ENCODE assay signal across 8 cellular contexts in the genomic region with DNA sequence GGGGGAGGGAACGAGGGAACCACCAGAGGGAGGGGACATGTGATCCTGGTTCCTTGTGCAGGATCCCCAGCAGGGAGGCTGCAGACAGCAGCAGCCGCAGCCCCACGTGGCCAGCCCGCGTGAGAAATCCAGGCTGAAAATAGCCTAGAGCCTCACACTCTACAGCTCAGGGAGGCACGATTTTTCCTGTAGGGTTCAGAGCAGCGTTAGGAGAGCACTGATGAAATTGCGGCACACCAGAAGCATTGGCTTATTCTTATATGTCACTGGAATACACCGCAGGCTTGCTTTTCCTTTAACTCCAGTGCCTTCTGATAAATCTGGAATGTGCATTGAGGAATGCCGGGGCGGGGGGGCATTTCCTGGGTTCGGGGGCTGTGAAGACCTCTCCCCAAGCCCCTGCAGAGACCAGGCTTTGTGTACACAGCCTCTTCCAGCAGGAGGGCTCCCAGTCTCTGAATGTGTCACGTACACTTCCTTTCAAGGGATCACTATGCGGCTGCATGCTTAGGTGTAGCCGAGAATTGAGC.
A peak's percentile ranks its signal among the peaks of the same experiment; 100 is the strongest.
DNase-seq lines count a peak whose midpoint lies in the region; ATAC-seq and TF ChIP-seq lines count a peak whose summit lies in the region.

No MANE protein-coding gene starts in this region.

- H3K4me1 ChIP-seq in PC-3 (ENCODE audit: insufficient read depth, low read length) (no peaks in the 10 kb centered on the region), osteoblast (ENCODE audit: insufficient read depth, low read length) (peaks cover 21% of the 10 kb centered on the region)

- DNase-seq in COR-L47 (lab: John Stamatoyannopoulos, UW) (peak; percentile 58), PC-3 (no peak), globus pallidus (ENCODE audit: low spot score) (peak; percentile 26), osteoblast (ENCODE audit: insufficient read length, low spot score, missing footprints) (peak; percentile 80), activated T-cell treated with anti-CD3 and anti-CD28 coated beads for 4 hours (no peak), DMS153 (lab: John Stamatoyannopoulos, UW) (no peak)
- DNase-seq in stimulated activated CD4-positive, alpha-beta T cell treated with anti-CD3 and anti-CD28 coated beads, Interleukin-4, amount 100 ng/mL, for 24 hours = no peak
- no peak for DNase-seq in activated naive CD8-positive, alpha-beta T cell treated with anti-CD3 and anti-CD28 coated beads for 36 hours

- H3F3A ChIP-seq in PC-3 (ENCODE audit: low read length, unreplicated experiment) = no peaks in the 10 kb centered on the region

- POLR2A ChIA-PET in PC-3 (lab: Charles Lee; ENCODE audit: unreplicated experiment) = no interaction called here

- H3K4me2 ChIP-seq in PC-3 (ENCODE audit: low read length) (peak overlapping the region; percentile 41), osteoblast (ENCODE audit: insufficient read depth, low read length) (peak overlapping the region; percentile 79)

- no peaks in the 10 kb centered on the region for H3K9me2 ChIP-seq in PC-3 (replicated peaks; ENCODE audit: low read length)

- no peak overlapping the region for H3K9ac ChIP-seq in PC-3 (ENCODE audit: low read length)

- intact Hi-C loops in PC-3 (cut with micrococcal nuclease) = no loop called here

- H3K4me3 ChIP-seq in PC-3 (ENCODE audit: low read length) = no peak overlapping the region
- peak overlapping the region; percentile 59 for H3K4me3 ChIP-seq in osteoblast (ENCODE audit: insufficient read depth, low read length)

- BruUV-seq in PC-3 (replicated peaks; lab: Mats Ljungman, UMichigan) = no TSS peak

- H3K27me3 Mint-ChIP-seq in activated naive CD8-positive, alpha-beta T cell treated with anti-CD3 and anti-CD28 coated beads for 36 hours = peaks cover 47% of the 10 kb centered on the region

- H2AFZ ChIP-seq in PC-3 (ENCODE audit: low read length) = 0 out of 2 replicates have a peak overlapping the region, but pooled peaks have one; percentile 13
- peak overlapping the region; percentile 38 for H2AFZ ChIP-seq in osteoblast (ENCODE audit: low read length)

- CTCF ChIA-PET in PC-3 (lab: Charles Lee) = no interaction called here

- H3K27me3 ChIP-seq in PC-3 (ENCODE audit: low read length) (peaks cover 33% of the 10 kb centered on the region), osteoblast (ENCODE audit: insufficient read depth, low read length) (peaks cover 3% of the 10 kb centered on the region)

- H3K79me2 ChIP-seq in PC-3 (ENCODE audit: low read length) = no peaks in the 10 kb centered on the region
- no peaks in the 10 kb centered on the region for H3K79me2 ChIP-seq in osteoblast (ENCODE audit: insufficient read depth, low read length)

- no peaks in the 10 kb centered on the region for H4K20me1 ChIP-seq in PC-3 (ENCODE audit: low read length)
- no peaks in the 10 kb centered on the region for H4K20me1 ChIP-seq in osteoblast (ENCODE audit: insufficient read depth, low read length)

- H3K27ac Mint-ChIP-seq in activated naive CD8-positive, alpha-beta T cell treated with anti-CD3 and anti-CD28 coated beads for 36 hours = no peak overlapping the region

- H3K36me3 ChIP-seq in PC-3 (ENCODE audit: low read depth, low read length) (no peaks in the 10 kb centered on the region), osteoblast (ENCODE audit: insufficient read depth, low read length) (no peaks in the 10 kb centered on the region)

- TF ChIP-seq CTCF in PC-3 (conservative IDR thresholded peaks at IDR 0.05; ENCODE audit: low read depth, low read length) = no peak
- TF ChIP-seq CTCF in osteoblast (IDR thresholded peaks at IDR 0.05; ENCODE audit: extremely low read depth, low read depth, low read length) = no peak

- H3K9me3 Mint-ChIP-seq in activated naive CD8-positive, alpha-beta T cell treated with anti-CD3 and anti-CD28 coated beads for 36 hours = no peaks in the 10 kb centered on the region

- H3K4me3 Mint-ChIP-seq in activated naive CD8-positive, alpha-beta T cell treated with anti-CD3 and anti-CD28 coated beads for 36 hours = no peak overlapping the region

- ATAC-seq in PC-3 = no peak

- no peaks in the 10 kb centered on the region for H3K36me3 Mint-ChIP-seq in activated naive CD8-positive, alpha-beta T cell treated with anti-CD3 and anti-CD28 coated beads for 36 hours

- H3K27ac ChIP-seq in PC-3 (ENCODE audit: low read length) = no peak overlapping the region
- no peak overlapping the region for H3K27ac ChIP-seq in osteoblast (ENCODE audit: low read depth, low read length)

- H3K4me1 Mint-ChIP-seq in activated naive CD8-positive, alpha-beta T cell treated with anti-CD3 and anti-CD28 coated beads for 36 hours = peaks cover 8% of the 10 kb centered on the region

- no peaks in the 10 kb centered on the region for H3K9me3 ChIP-seq in PC-3 (ENCODE audit: low read length)
- no peaks in the 10 kb centered on the region for H3K9me3 ChIP-seq in osteoblast (ENCODE audit: low read depth, low read length)

Comparison
In these comparisons a context has a peak if more than half of its experiments do, and no peak if none do; other contexts are left out.
1. DNase-seq: peak in COR-L47 (single experiment), globus pallidus (single experiment) and osteoblast (single experiment); none in PC-3 (single experiment), stimulated activated CD4-positive, alpha-beta T cell treated with anti-CD3 and anti-CD28 coated beads, Interleukin-4, amount 100 ng/mL, for 24 hours (single experiment), activated naive CD8-positive, alpha-beta T cell treated with anti-CD3 and anti-CD28 coated beads for 36 hours (single experiment), activated T-cell treated with anti-CD3 and anti-CD28 coated beads for 4 hours (single experiment) and DMS153 (single experiment).